Comparison of ENCODE assay signal across 38 cellular contexts in the genomic region with DNA sequence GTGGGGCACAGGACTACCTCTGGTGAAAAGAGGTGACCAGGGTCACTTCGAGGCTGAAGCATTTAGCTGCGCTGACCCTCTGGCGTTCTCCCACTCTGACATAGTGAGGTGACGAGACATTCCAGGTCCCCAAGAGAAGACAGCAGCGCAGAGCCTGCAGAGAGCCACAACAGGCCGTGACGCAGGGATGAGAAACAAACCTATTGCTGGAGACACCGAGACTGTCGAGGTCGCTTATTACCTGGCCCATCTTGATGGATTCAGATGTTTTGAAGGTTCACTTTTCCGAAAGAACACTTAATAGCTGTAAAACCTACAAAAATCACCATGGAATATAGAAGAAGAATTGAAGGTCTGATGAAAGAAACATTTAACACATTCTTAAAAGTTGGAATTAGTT.
"Had no signal": no experiment of that assay in that cellular context is flagged by ENCODE, and none has a peak within 500 bp of the region (broad histone marks: within the 10 kb centered on the region; RNA-seq: fewer than 3 reads in every experiment).

No MANE protein-coding gene starts in this region.

- H3K4me3 Mint-ChIP-seq: activated naive CD4-positive, alpha-beta T cell treated with anti-CD3 and anti-CD28 coated beads for 36 hours; activated naive CD4-positive, alpha-beta T cell treated with anti-CD3 and anti-CD28 coated beads, Interleukin-2, amount 10 ng/mL, durations not matched to agents 7 days and 5 days; activated naive CD4-positive, alpha-beta T cell treated with anti-CD3 and anti-CD28 coated beads, Interleukin-2, amount 50 U/mL, for 24 hours; activated naive CD8-positive, alpha-beta T cell; activated naive CD8-positive, alpha-beta T cell treated with anti-CD3 and anti-CD28 coated beads for 36 hours; activated naive CD8-positive, alpha-beta T cell treated with anti-CD3 and anti-CD28 coated beads, Interleukin-2, amount 10 ng/mL, durations not matched to agents 7 days and 5 days; activated naive CD8-positive, alpha-beta T cell treated with anti-CD3 and anti-CD28 coated beads, Interleukin-2, amount 50 U/mL, for 24 hours; activated T-cell treated with anti-CD3 and anti-CD28 coated beads, Interleukin-2, amount 50 U/mL, for 24 hours; activated T-cell treated with anti-CD3 and anti-CD28 coated beads, Interleukin-2, amount 50 U/mL, for 4 hours; activated T-cell treated with anti-CD3 and anti-CD28 coated beads, Interleukin-2, amount 50 U/mL, for 72 hours; activated T-helper 1 cell treated with anti-CD3 and anti-CD28 coated beads, Interleukin-12 subunit alpha, Interleukin-12 subunit beta, Interleukin-2, Interleukin-4 antibody, amounts not matched to agents 30 ng/mL and 10 ng/mL and 1 ng/mL, durations not matched to agents 14 hours and 24 hours and 36 hours; activated T-helper 17 cell treated with anti-CD3 and anti-CD28 coated beads, Interleukin-2, amount 50 U/mL, for 72 hours; brain; central memory CD8-positive, alpha-beta T cell had no signal

- H3K36me3 Mint-ChIP-seq: activated naive CD4-positive, alpha-beta T cell treated with anti-CD3 and anti-CD28 coated beads, Interleukin-2, amount 10 ng/mL, durations not matched to agents 7 days and 5 days; activated naive CD4-positive, alpha-beta T cell treated with anti-CD3 and anti-CD28 coated beads, Interleukin-2, amount 50 U/mL, for 24 hours; activated naive CD4-positive, alpha-beta T cell treated with anti-CD3 and anti-CD28 coated beads, Interleukin-2, amount 50 U/mL, for 72 hours; activated naive CD8-positive, alpha-beta T cell; activated naive CD8-positive, alpha-beta T cell treated with anti-CD3 and anti-CD28 coated beads for 36 hours; activated naive CD8-positive, alpha-beta T cell treated with anti-CD3 and anti-CD28 coated beads, Interleukin-2, amount 10 ng/mL, durations not matched to agents 7 days and 5 days; brain had no signal

- H3K4me1 ChIP-seq: adrenal gland, ascending aorta, body of pancreas, breast epithelium had no signal

- H3K9me3 Mint-ChIP-seq: activated naive CD4-positive, alpha-beta T cell treated with anti-CD3 and anti-CD28 coated beads, Interleukin-2, amount 10 ng/mL, durations not matched to agents 7 days and 5 days; activated naive CD4-positive, alpha-beta T cell treated with anti-CD3 and anti-CD28 coated beads, Interleukin-2, amount 50 U/mL, for 24 hours; activated naive CD8-positive, alpha-beta T cell treated with anti-CD3 and anti-CD28 coated beads for 36 hours; activated T-cell treated with anti-CD3 and anti-CD28 coated beads, Interleukin-2, amount 50 U/mL, for 24 hours; activated T-helper 1 cell treated with anti-CD3 and anti-CD28 coated beads, Interleukin-12 subunit alpha, Interleukin-12 subunit beta, Interleukin-2, Interleukin-4 antibody, amounts not matched to agents 30 ng/mL and 10 ng/mL and 1 ng/mL, durations not matched to agents 14 hours and 24 hours and 36 hours; brain; central memory CD8-positive, alpha-beta T cell had no signal

- ATAC-seq: activated naive CD4-positive, alpha-beta T cell treated with anti-CD3 and anti-CD28 coated beads, Interleukin-2, amount 50 U/mL, for 72 hours; activated naive CD8-positive, alpha-beta T cell treated with anti-CD3 and anti-CD28 coated beads, Interleukin-2, amount 50 U/mL, for 24 hours; activated T-cell treated with anti-CD3 and anti-CD28 coated beads, Interleukin-2, amount 50 U/mL, for 4 hours; activated T-cell treated with anti-CD3 and anti-CD28 coated beads, Interleukin-2, amount 50 U/mL, for 72 hours; activated T-helper 17 cell treated with anti-CD3 and anti-CD28 coated beads, Interleukin-2, amount 50 U/mL, for 72 hours; body of pancreas had no signal

- H3K4me1 Mint-ChIP-seq: activated naive CD4-positive, alpha-beta T cell treated with anti-CD3 and anti-CD28 coated beads, Interleukin-2, amount 10 ng/mL, durations not matched to agents 7 days and 5 days; activated naive CD4-positive, alpha-beta T cell treated with anti-CD3 and anti-CD28 coated beads, Interleukin-2, amount 50 U/mL, for 24 hours; activated naive CD8-positive, alpha-beta T cell treated with anti-CD3 and anti-CD28 coated beads for 36 hours; activated naive CD8-positive, alpha-beta T cell treated with anti-CD3 and anti-CD28 coated beads, Interleukin-2, amount 10 ng/mL, durations not matched to agents 7 days and 5 days; activated naive CD8-positive, alpha-beta T cell treated with anti-CD3 and anti-CD28 coated beads, Interleukin-2, amount 50 U/mL, for 24 hours; activated T-helper 17 cell treated with anti-CD3 and anti-CD28 coated beads, Interleukin-2, amount 50 U/mL, for 72 hours; central memory CD8-positive, alpha-beta T cell had no signal

- DNase-seq: activated effector memory CD4-positive, alpha-beta T cell treated with anti-CD3 and anti-CD28 coated beads, Interleukin-2, amount 50 U/mL, for 16 hours; activated effector memory CD4-positive, alpha-beta T cell treated with Interleukin-2 at 50 U/mL for 16 hours; activated gamma-delta T cell; activated gamma-delta T cell treated with Interleukin-2 at 50 U/mL for 16 hours; activated naive CD4-positive, alpha-beta T cell; activated naive CD4-positive, alpha-beta T cell treated with anti-CD3 and anti-CD28 coated beads for 36 hours; activated naive CD4-positive, alpha-beta T cell treated with anti-CD3 and anti-CD28 coated beads, Interleukin-2, amount 10 ng/mL, durations not matched to agents 7 days and 5 days; activated naive CD4-positive, alpha-beta T cell treated with anti-CD3 and anti-CD28 coated beads, Interleukin-2, amount 50 U/mL, for 16 hours; activated naive CD4-positive, alpha-beta T cell treated with Interleukin-2 at 50 U/mL for 16 hours; activated naive CD8-positive, alpha-beta T cell treated with anti-CD3 and anti-CD28 coated beads for 36 hours; activated naive CD8-positive, alpha-beta T cell treated with anti-CD3 and anti-CD28 coated beads, Interleukin-2, amount 10 ng/mL, durations not matched to agents 7 days and 5 days; activated naive CD8-positive, alpha-beta T cell treated with anti-CD3 and anti-CD28 coated beads, Interleukin-2, amount 50 U/mL, for 24 hours; activated T-cell treated with anti-CD3 and anti-CD28 coated beads, Interleukin-2, amount 50 U/mL, for 1 hour; activated T-cell treated with anti-CD3 and anti-CD28 coated beads, Interleukin-2, amount 50 U/mL, for 24 hours; activated T-cell treated with anti-CD3 and anti-CD28 coated beads, Interleukin-2, amount 50 U/mL, for 4 hours; activated T-cell treated with anti-CD3 and anti-CD28 coated beads, Interleukin-2, amount 50 U/mL, for 48 hours; activated T-cell treated with anti-CD3 and anti-CD28 coated beads, Interleukin-2, amount 50 U/mL, for 72 hours; adrenal gland; amniotic stem cell; amygdala; anterior cingulate cortex; aorta; body of pancreas; brain microvascular endothelial cell; caudate nucleus; central memory CD4-positive, alpha-beta T cell; cerebellar nuclear complex had no signal

- H3K27ac ChIP-seq: adrenal gland, ascending aorta, body of pancreas, brain microvascular endothelial cell, breast epithelium, cardiac muscle cell had no signal

- H3K27ac Mint-ChIP-seq: activated naive CD4-positive, alpha-beta T cell treated with anti-CD3 and anti-CD28 coated beads for 36 hours; activated naive CD4-positive, alpha-beta T cell treated with anti-CD3 and anti-CD28 coated beads, Interleukin-2, amount 10 ng/mL, durations not matched to agents 7 days and 5 days; activated naive CD4-positive, alpha-beta T cell treated with anti-CD3 and anti-CD28 coated beads, Interleukin-2, amount 50 U/mL, for 24 hours; activated naive CD4-positive, alpha-beta T cell treated with anti-CD3 and anti-CD28 coated beads, Interleukin-2, amount 50 U/mL, for 72 hours; activated naive CD8-positive, alpha-beta T cell; activated naive CD8-positive, alpha-beta T cell treated with anti-CD3 and anti-CD28 coated beads for 36 hours; activated naive CD8-positive, alpha-beta T cell treated with anti-CD3 and anti-CD28 coated beads, Interleukin-2, amount 10 ng/mL, durations not matched to agents 7 days and 5 days; activated naive CD8-positive, alpha-beta T cell treated with anti-CD3 and anti-CD28 coated beads, Interleukin-2, amount 50 U/mL, for 24 hours; activated T-cell treated with anti-CD3 and anti-CD28 coated beads, Interleukin-2, amount 50 U/mL, for 24 hours; activated T-cell treated with anti-CD3 and anti-CD28 coated beads, Interleukin-2, amount 50 U/mL, for 72 hours; activated T-helper 1 cell treated with anti-CD3 and anti-CD28 coated beads, Interleukin-12 subunit alpha, Interleukin-12 subunit beta, Interleukin-2, Interleukin-4 antibody, amounts not matched to agents 30 ng/mL and 10 ng/mL and 1 ng/mL, durations not matched to agents 14 hours and 24 hours and 36 hours; activated T-helper 17 cell treated with anti-CD3 and anti-CD28 coated beads, Interleukin-2, amount 50 U/mL, for 72 hours; activated T-helper 2 cell treated with anti-CD3 and anti-CD28 coated beads, Interferon-gamma antibody, Interleukin-2, Interleukin-4, amounts not matched to agents 10 μg/mL and 5 μg/mL and 100 μg/mL, durations not matched to agents 14 hours and 24 hours and 36 hours; brain had no signal

- H3K36me3 ChIP-seq: adrenal gland, ascending aorta, brain microvascular endothelial cell, breast epithelium, cardiac muscle cell had no signal

- H3K9me3 ChIP-seq: adrenal gland, ascending aorta, body of pancreas, breast epithelium had no signal

- H3K27me3 Mint-ChIP-seq: activated naive CD4-positive, alpha-beta T cell treated with anti-CD3 and anti-CD28 coated beads, Interleukin-2, amount 10 ng/mL, durations not matched to agents 7 days and 5 days; activated naive CD8-positive, alpha-beta T cell treated with anti-CD3 and anti-CD28 coated beads for 36 hours; activated naive CD8-positive, alpha-beta T cell treated with anti-CD3 and anti-CD28 coated beads, Interleukin-2, amount 10 ng/mL, durations not matched to agents 7 days and 5 days; activated T-cell treated with anti-CD3 and anti-CD28 coated beads, Interleukin-2, amount 50 U/mL, for 24 hours; activated T-helper 17 cell treated with anti-CD3 and anti-CD28 coated beads, Interleukin-2, amount 50 U/mL, for 72 hours; central memory CD8-positive, alpha-beta T cell had no signal

- H3K4me3 ChIP-seq: adrenal gland, ascending aorta, body of pancreas, breast epithelium, cardiac muscle cell had no signal

- H3K27me3 ChIP-seq: adrenal gland, ascending aorta, body of pancreas, brain microvascular endothelial cell, cardiac muscle cell had no signal
